Comparison of ENCODE assay signal across 1 cellular context in the genomic region with DNA sequence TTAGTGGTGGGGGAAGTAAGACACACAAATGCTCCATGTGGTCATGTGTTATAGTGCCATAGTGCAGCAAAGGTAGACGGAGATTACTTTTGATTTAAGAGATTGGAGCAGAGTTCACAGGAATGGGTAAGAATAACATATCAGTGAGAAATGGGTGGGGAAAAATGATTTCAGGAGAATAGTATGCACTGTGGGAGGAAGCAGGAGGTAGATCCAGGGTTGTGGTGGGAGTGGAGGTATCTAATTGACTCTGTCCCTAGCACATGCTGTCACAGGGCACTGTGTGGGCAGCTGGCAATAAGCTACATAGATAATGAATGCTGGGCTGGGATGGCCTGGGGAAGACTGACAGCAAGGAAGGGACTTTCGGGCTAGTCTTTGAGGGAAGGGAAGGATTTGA.
TF ChIP-seq lines count a peak whose summit lies in the region.

No MANE protein-coding gene starts in this region.

TF ChIP-seq in IMR-90, 13 proteins besides CTCF, POLR2A, EP300 and RAD21 (continued from another document):
- TF ChIP-seq, protein P1, sequence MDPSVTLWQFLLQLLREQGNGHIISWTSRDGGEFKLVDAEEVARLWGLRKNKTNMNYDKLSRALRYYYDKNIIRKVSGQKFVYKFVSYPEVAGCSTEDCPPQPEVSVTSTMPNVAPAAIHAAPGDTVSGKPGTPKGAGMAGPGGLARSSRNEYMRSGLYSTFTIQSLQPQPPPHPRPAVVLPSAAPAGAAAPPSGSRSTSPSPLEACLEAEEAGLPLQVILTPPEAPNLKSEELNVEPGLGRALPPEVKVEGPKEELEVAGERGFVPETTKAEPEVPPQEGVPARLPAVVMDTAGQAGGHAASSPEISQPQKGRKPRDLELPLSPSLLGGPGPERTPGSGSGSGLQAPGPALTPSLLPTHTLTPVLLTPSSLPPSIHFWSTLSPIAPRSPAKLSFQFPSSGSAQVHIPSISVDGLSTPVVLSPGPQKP (IDR thresholded peaks at IDR 0.05; ENCODE audit: borderline replicate concordance, low read depth, low read length) = no peak
- TF ChIP-seq FOS (IDR thresholded peaks at IDR 0.05; ENCODE audit: low read depth, low read length) (no peak), MAFK (IDR thresholded peaks at IDR 0.05; ENCODE audit: low read depth, low read length) (no peak), CHD1 (IDR thresholded peaks at IDR 0.05; ENCODE audit: low read depth, low read length) (no peak), BHLHE40 (IDR thresholded peaks at IDR 0.05; ENCODE audit: low read depth, low read length) (no peak)
